In the genomic region with DNA sequence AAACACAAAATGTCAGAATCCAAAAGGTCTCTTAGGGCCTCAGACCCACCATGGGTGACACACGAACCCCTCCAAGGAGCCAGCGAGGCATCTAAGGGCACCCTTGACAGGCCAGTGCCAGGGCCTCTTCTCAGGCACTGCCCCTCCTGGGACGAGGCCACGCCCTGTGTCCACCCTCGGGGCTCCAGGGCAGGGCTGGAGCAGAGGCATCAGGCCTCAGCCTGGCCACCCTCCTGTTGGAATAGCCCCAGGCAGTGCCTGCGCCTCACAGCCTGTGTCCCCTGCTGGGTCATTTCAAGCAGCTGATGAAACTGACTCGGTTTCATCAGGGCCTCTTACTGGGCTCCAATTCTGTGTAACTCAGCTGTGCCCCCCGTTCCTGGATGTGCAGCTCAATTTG, we compare ENCODE assay signal across 18 cellular contexts.
A peak's percentile ranks its signal among the peaks of the same experiment; 100 is the strongest.
DNase-seq lines count a peak whose midpoint lies in the region; ATAC-seq lines count a peak whose summit lies in the region.
"Had no signal": no experiment of that assay in that cellular context is flagged by ENCODE, and none has a peak within 500 bp of the region (broad histone marks: within the 10 kb centered on the region; RNA-seq: fewer than 3 reads in every experiment).

No MANE protein-coding gene starts in this region.

- H3K27me3 Mint-ChIP-seq in activated naive CD4-positive, alpha-beta T cell treated with anti-CD3 and anti-CD28 coated beads, Interleukin-2, amount 50 U/mL, for 24 hours, result no peaks in the 10 kb centered on the region
- H3K27me3 Mint-ChIP-seq in activated naive CD8-positive, alpha-beta T cell treated with anti-CD3 and anti-CD28 coated beads, Interleukin-2, amount 50 U/mL, for 24 hours, result no peaks in the 10 kb centered on the region
- H3K27me3 Mint-ChIP-seq in stimulated activated naive CD8-positive, alpha-beta T cell treated with anti-CD3 and anti-CD28 coated beads, Interleukin-15, amount 100 ng/mL, for 72 hours, result no peaks in the 10 kb centered on the region

- peaks cover 6% of the 10 kb centered on the region for H3K36me3 Mint-ChIP-seq in activated naive CD4-positive, alpha-beta T cell treated with anti-CD3 and anti-CD28 coated beads, Interleukin-2, amount 50 U/mL, for 24 hours
- peaks cover 28% of the 10 kb centered on the region for H3K36me3 Mint-ChIP-seq in activated naive CD8-positive, alpha-beta T cell treated with anti-CD3 and anti-CD28 coated beads, Interleukin-2, amount 50 U/mL, for 24 hours (ENCODE audit: low read depth)

- peaks cover 91% of the 10 kb centered on the region for H3K4me1 Mint-ChIP-seq in activated naive CD4-positive, alpha-beta T cell treated with anti-CD3 and anti-CD28 coated beads, Interleukin-2, amount 50 U/mL, for 24 hours
- peaks cover 56% of the 10 kb centered on the region for H3K4me1 Mint-ChIP-seq in activated naive CD8-positive, alpha-beta T cell treated with anti-CD3 and anti-CD28 coated beads, Interleukin-2, amount 50 U/mL, for 24 hours
- H3K4me1 Mint-ChIP-seq in stimulated activated naive CD8-positive, alpha-beta T cell treated with anti-CD3 and anti-CD28 coated beads, Interleukin-15, amount 100 ng/mL, for 72 hours, result peaks cover 95% of the 10 kb centered on the region

- no peak for DNase-seq in activated naive CD4-positive, alpha-beta T cell treated with Interleukin-2 at 50 U/mL for 16 hours
- DNase-seq in NCI-H146 (lab: John Stamatoyannopoulos, UW), result peak; percentile 89
- no peak for DNase-seq in activated naive CD8-positive, alpha-beta T cell treated with anti-CD3 and anti-CD28 coated beads, Interleukin-2, amount 50 U/mL, for 24 hours
- DNase-seq in stimulated activated naive CD8-positive, alpha-beta T cell treated with anti-CD3 and anti-CD28 coated beads, Interleukin-15, amount 100 ng/mL, for 72 hours, result no peak
- DNase-seq in hippocampal formation (lab: John Stamatoyannopoulos, UW), result no peak
- DNase-seq in RKO (ENCODE audit: low spot score), result no peak
- DNase-seq: GDM1, hypothalamus, midbrain, NCI-H2081, NCI-H524, nucleus accumbens, SIG-M5 had no signal

- no peaks in the 10 kb centered on the region for H3K9me3 Mint-ChIP-seq in activated naive CD4-positive, alpha-beta T cell treated with anti-CD3 and anti-CD28 coated beads, Interleukin-2, amount 50 U/mL, for 24 hours
- no peaks in the 10 kb centered on the region for H3K9me3 Mint-ChIP-seq in activated naive CD8-positive, alpha-beta T cell treated with anti-CD3 and anti-CD28 coated beads, Interleukin-2, amount 50 U/mL, for 24 hours
- no peaks in the 10 kb centered on the region for H3K9me3 Mint-ChIP-seq in stimulated activated naive CD8-positive, alpha-beta T cell treated with anti-CD3 and anti-CD28 coated beads, Interleukin-15, amount 100 ng/mL, for 72 hours

- no peak for ATAC-seq in activated naive CD8-positive, alpha-beta T cell treated with anti-CD3 and anti-CD28 coated beads, Interleukin-2, amount 50 U/mL, for 24 hours
- no peak for ATAC-seq in stimulated activated naive CD8-positive, alpha-beta T cell treated with anti-CD3 and anti-CD28 coated beads, Interleukin-15, amount 100 ng/mL, for 72 hours
- ATAC-seq in GM18519 (IDR thresholded peaks at IDR 0.05; ENCODE audit: low FRiP score, unreplicated experiment), result no peak
- ATAC-seq: GM12878, HepG2, right cardiac atrium had no signal

- H3K27ac Mint-ChIP-seq in activated naive CD4-positive, alpha-beta T cell treated with anti-CD3 and anti-CD28 coated beads, Interleukin-2, amount 50 U/mL, for 24 hours, result peak overlapping the region; percentile 96
- H3K27ac Mint-ChIP-seq in activated naive CD8-positive, alpha-beta T cell treated with anti-CD3 and anti-CD28 coated beads, Interleukin-2, amount 50 U/mL, for 24 hours, result peak overlapping the region; percentile 85
- H3K27ac Mint-ChIP-seq in stimulated activated naive CD8-positive, alpha-beta T cell treated with anti-CD3 and anti-CD28 coated beads, Interleukin-15, amount 100 ng/mL, for 72 hours, result peak overlapping the region; percentile 92 to 93

- H3K4me3 Mint-ChIP-seq in activated naive CD4-positive, alpha-beta T cell treated with anti-CD3 and anti-CD28 coated beads, Interleukin-2, amount 50 U/mL, for 24 hours, result no peak overlapping the region
- H3K4me3 Mint-ChIP-seq in activated naive CD8-positive, alpha-beta T cell treated with anti-CD3 and anti-CD28 coated beads, Interleukin-2, amount 50 U/mL, for 24 hours, result no peak overlapping the region
- H3K4me3 Mint-ChIP-seq in stimulated activated naive CD8-positive, alpha-beta T cell treated with anti-CD3 and anti-CD28 coated beads, Interleukin-15, amount 100 ng/mL, for 72 hours, result no peak overlapping the region
